Comparison of ENCODE assay signal across 8 cellular contexts in genomic region chr14:76977793-76978730, GRCh38. TPM values are rescaled to one million over a fixed set of nuclear protein-coding genes. Genes with fewer than 3 reads are reported as not detected.
DNase-seq lines count a peak whose midpoint lies in the region; ATAC-seq lines count a peak whose summit lies in the region.

No MANE protein-coding gene starts in this region.

- peak overlapping the region; percentile 95 for H3K27ac Mint-ChIP-seq in activated naive CD4-positive, alpha-beta T cell treated with anti-CD3 and anti-CD28 coated beads for 36 hours

- no peaks in the 10 kb centered on the region for H3K27me3 Mint-ChIP-seq in activated naive CD4-positive, alpha-beta T cell treated with anti-CD3 and anti-CD28 coated beads for 36 hours (ENCODE audit: low read depth)

- DNase-seq in SK-N-DZ (ENCODE audit: low spot score) (peak; percentile 66), iris pigment epithelial cell (ENCODE audit: low read depth) (peak; percentile 95), LoVo (ENCODE audit: low spot score) (no peak), SW 1271 (lab: John Stamatoyannopoulos, UW) (no peak)
- DNase-seq in activated naive CD4-positive, alpha-beta T cell treated with anti-CD3 and anti-CD28 coated beads for 36 hours = peak; percentile 97
- DNase-seq in stimulated activated CD4-positive, alpha-beta T cell treated with anti-CD3 and anti-CD28 coated beads, TNF-alpha, amount 100 ng/mL, for 4 hours (ENCODE audit: low read depth in 3 of 3) = peak; percentile 63 to 86 (median 83)

- peak overlapping the region; percentile 71 for H3K4me3 Mint-ChIP-seq in activated naive CD4-positive, alpha-beta T cell treated with anti-CD3 and anti-CD28 coated beads for 36 hours

- peaks cover 28% of the 10 kb centered on the region for H3K4me1 Mint-ChIP-seq in activated naive CD4-positive, alpha-beta T cell treated with anti-CD3 and anti-CD28 coated beads for 36 hours (ENCODE audit: low read depth)

- CTCF ChIA-PET in activated naive CD4-positive, alpha-beta T cell treated with anti-CD3 and anti-CD28 coated beads for 36 hours (lab: Charles Lee) = interaction anchor here (0.6 to 2.2 kb wide), 13 partner anchors 14 to 146 kb away, joined by 3 to 13 read pairs (median 3); no protein-coding TSS in a partner anchor

- peaks cover 9% of the 10 kb centered on the region for H3K9me3 Mint-ChIP-seq in activated naive CD4-positive, alpha-beta T cell treated with anti-CD3 and anti-CD28 coated beads for 36 hours

- no peaks in the 10 kb centered on the region for H3K36me3 Mint-ChIP-seq in activated naive CD4-positive, alpha-beta T cell treated with anti-CD3 and anti-CD28 coated beads for 36 hours (ENCODE audit: low read depth)

- peak; percentile 76 for ATAC-seq in GM18499 (IDR thresholded peaks at IDR 0.05; ENCODE audit: insufficient read depth, unreplicated experiment)
- peak; percentile 97 for ATAC-seq in HG02884 (IDR thresholded peaks at IDR 0.05; ENCODE audit: unreplicated experiment)

- intact Hi-C loops in activated naive CD4-positive, alpha-beta T cell treated with anti-CD3 and anti-CD28 coated beads for 36 hours (cut with micrococcal nuclease) = loop anchor here (1.0 to 2.0 kb wide), 7 partner anchors 16 to 120 kb away; partner anchors contain the start of gene CIPC

RNA-seq across cellular contexts. Expression of gene IRF2BPL, which starts 50.4 kb away (rescaled TPM):
- 18.1 and 20.5 TPM in 2 replicates for polyA plus RNA-seq in SK-N-DZ (2014; cell fraction: cytosol; rRNA removed)
- 10.6 and 12.5 TPM in 2 replicates for polyA plus RNA-seq in SK-N-DZ (2014; cell fraction: nucleus; rRNA removed)
- total RNA-seq in activated naive CD4-positive, alpha-beta T cell treated with anti-CD3 and anti-CD28 coated beads for 36 hours = 10 to 100 TPM; 34.8 to 35.2 TPM

Comparison
In these comparisons a context has a peak if more than half of its experiments do, and no peak if none do; other contexts are left out.
1. DNase-seq: peak in SK-N-DZ (single experiment), activated naive CD4-positive, alpha-beta T cell treated with anti-CD3 and anti-CD28 coated beads for 36 hours (single experiment), iris pigment epithelial cell (single experiment) and stimulated activated CD4-positive, alpha-beta T cell treated with anti-CD3 and anti-CD28 coated beads, TNF-alpha, amount 100 ng/mL, for 4 hours (3 of 3); none in LoVo (single experiment) and SW 1271 (0 of 2).